In the genomic region with DNA sequence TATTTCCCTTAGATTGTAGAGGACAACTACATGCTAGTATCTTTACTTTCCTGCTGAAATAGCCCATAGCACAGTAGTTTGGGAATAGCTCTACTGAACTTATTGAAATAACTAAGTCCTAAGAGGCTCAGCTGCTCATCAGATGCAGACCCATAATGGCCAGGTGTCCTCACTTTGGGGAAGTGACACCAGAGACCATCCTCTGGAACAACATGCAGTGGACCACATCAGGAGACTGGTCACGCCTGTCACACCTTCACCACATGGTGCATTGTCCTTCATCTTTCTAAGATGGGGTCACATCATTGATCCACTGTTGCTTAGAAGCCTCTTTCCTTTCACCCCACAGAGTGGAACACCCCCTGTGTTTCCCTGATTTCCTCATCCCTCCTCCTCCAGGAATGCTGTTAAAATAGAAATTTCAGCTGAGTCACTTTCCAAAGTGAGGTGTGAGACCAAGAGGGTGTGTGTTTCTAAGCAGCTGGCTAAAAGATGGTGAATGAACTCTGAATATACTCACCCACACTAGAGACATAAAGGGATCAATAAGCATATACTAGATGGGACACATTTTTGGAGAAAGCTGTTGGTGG, we compare ENCODE assay signal across 24 cellular contexts.
DNase-seq lines count a peak whose midpoint lies in the region; ATAC-seq, FAIRE-seq and TF ChIP-seq lines count a peak whose summit lies in the region.
"Had no signal": no experiment of that assay in that cellular context is flagged by ENCODE, and none has a peak within 500 bp of the region (broad histone marks: within the 10 kb centered on the region; RNA-seq: fewer than 3 reads in every experiment).

No MANE protein-coding gene starts in this region.

- DNase-seq in GM12865 (ENCODE audit: low read depth) (peak; percentile 28), GM12878 (ENCODE audit: low read depth, low spot score) (no peak), omental fat pad (ENCODE audit: low spot score) (no peak), GM13976 (ENCODE audit: low spot score) (no peak), NCI-H2107 treated with DMSO at 0.1 percent for 48 hours (lab: John Stamatoyannopoulos, UW; ENCODE audit: unreplicated experiment) (no peak), NCI-H2029 treated with DMSO at 0.1 percent for 48 hours (lab: John Stamatoyannopoulos, UW) (no peak)
- DNase-seq: CD4-positive, alpha-beta T cell; HCEC 1CT; NCI-H1092 treated with DMSO at 0.1 percent for 48 hours; NCI-H1436; NCI-H187; NCI-H446; NCI-H526; NCI-H82; OCI-M1; SK-N-SH; T-helper 17 cell had no signal

- no peak overlapping the region for H2AFZ ChIP-seq in GM12878 (ENCODE audit: control insufficient read depth, low read depth, low read length)

- H4K20me1 ChIP-seq in GM12878 (ENCODE audit: control insufficient read depth, insufficient read depth) = no peaks in the 10 kb centered on the region
- H4K20me1 ChIP-seq: BLaER1 treated with 17β-estradiol and CSF1 and Interleukin-3, amounts not matched to agents 10 nM and 100 nM had no signal

- TF ChIP-seq EP300 in GM12878 (IDR thresholded peaks at IDR 0.05; ENCODE audit: borderline replicate concordance in 1 of 2, control insufficient read depth in 1 of 2, low read depth in 2 of 2, low read length in 2 of 2) = 0 out of 4 replicates have a peak, but pooled peaks of 1 of the 2 experiments have one; percentile 10

- CTCF ChIA-PET in GM12878 (lab: Yijun Ruan, JAX) = interaction anchor here (1.0 to 14.1 kb wide), 7 partner anchors 10 to 193 kb away, joined by 3 to 243 read pairs (median 6); no protein-coding TSS in a partner anchor

- TF ChIP-seq CTCF in GM12865 (IDR thresholded peaks at IDR 0.05; ENCODE audit: insufficient read depth, low read depth, low read length, missing control alignments) (no peak), GM12878 (IDR thresholded peaks at IDR 0.05 in 2 of 3, conservative IDR thresholded peaks at IDR 0.05 in 1 of 3; ENCODE audit: control insufficient read depth in 2 of 3, extremely low read depth in 1 of 3, insufficient read depth in 1 of 3, low read depth in 3 of 3, low read length in 3 of 3) (no peak), omental fat pad (IDR thresholded peaks at IDR 0.05) (no peak), GM13976 (IDR thresholded peaks at IDR 0.05; ENCODE audit: borderline replicate concordance, control extremely low read depth, extremely low read depth, insufficient read depth, missing control alignments) (no peak)

- in situ Hi-C loops in GM12878 (cut with MboI) = no loop called here
- in situ Hi-C loops in GM13976 (cut with MboI; ENCODE audit: low sequenced_read_pairs, unreplicated experiment) = no loop called here

- no peak overlapping the region for H3K4me3 ChIP-seq in GM12865 (ENCODE audit: low read depth, low read length)
- H3K4me3 ChIP-seq in GM12878 = no peak overlapping the region
- H3K4me3 ChIP-seq: BLaER1 treated with 17β-estradiol and CSF1 and Interleukin-3, amounts not matched to agents 10 nM and 100 nM had no signal

- H3K27me3 ChIP-seq in GM12878 (replicated peaks in 1 of 2; ENCODE audit: control insufficient read depth in 2 of 2, insufficient read depth in 2 of 2, low read length in 1 of 2) = no peaks in the 10 kb centered on the region
- H3K27me3 ChIP-seq: BLaER1 treated with 17β-estradiol and CSF1 and Interleukin-3, amounts not matched to agents 10 nM and 100 nM had no signal

- RAD21 ChIA-PET in GM12878 (lab: Charles Lee; ENCODE audit: unreplicated experiment) = interaction anchor here (0.6 to 14.0 kb wide), 6 partner anchors 8 to 539 kb away, joined by 3 to 276 read pairs (median 6); no protein-coding TSS in a partner anchor

- H3K9me3 ChIP-seq in GM12878 (replicated peaks; ENCODE audit: control insufficient read depth, insufficient read depth, low read length) = no peaks in the 10 kb centered on the region
- H3K9me3 ChIP-seq: BLaER1 treated with 17β-estradiol and CSF1 and Interleukin-3, amounts not matched to agents 10 nM and 100 nM; SK-N-SH had no signal

- no peak overlapping the region for H3K27ac ChIP-seq in GM12878 (ENCODE audit: control insufficient read depth, insufficient read depth)
- H3K27ac ChIP-seq: BLaER1 treated with 17β-estradiol and CSF1 and Interleukin-3, amounts not matched to agents 10 nM and 100 nM; KMS-11 had no signal

- no peak for TF ChIP-seq RAD21 in GM12878 (IDR thresholded peaks at IDR 0.05; ENCODE audit: insufficient read depth, low read depth, low read length)

- SMC1A ChIA-PET in GM12878 (lab: Charles Lee; ENCODE audit: uncharacterized antibody, unreplicated experiment) = interaction anchor here (1.6 to 14.2 kb wide), 4 partner anchors 9 to 192 kb away, joined by 4 to 360 read pairs (median 30); no protein-coding TSS in a partner anchor

- POLR2A ChIA-PET in GM12878 (lab: Charles Lee) = interaction anchor here (0.7 to 1.9 kb wide), 5 partner anchors 10 to 54 kb away, joined by 3 to 8 read pairs (median 4); no protein-coding TSS in a partner anchor

- H3K4me1 ChIP-seq in GM12878 (ENCODE audit: control insufficient read depth, insufficient read depth, low read length) = peaks cover 17% of the 10 kb centered on the region
- H3K4me1 ChIP-seq: BLaER1 treated with 17β-estradiol and CSF1 and Interleukin-3, amounts not matched to agents 10 nM and 100 nM had no signal

- intact Hi-C loops in GM12878 (cut with micrococcal nuclease; ENCODE audit: unreplicated experiment) = no loop called here

- WGBS in GM12878 (ENCODE audit: insufficient coverage, insufficient replicate concordance, low lambda C conversion rate, missing lambda C conversion rate) = 0% methylated on average over 1 of the region's 1 CpG

- no peak for FAIRE-seq in GM12878 (lab: Jason Lieb, UNC)
- FAIRE-seq: A204.1, D721Med, H1 had no signal

- ATAC-seq in GM21360 (IDR thresholded peaks at IDR 0.05; ENCODE audit: unreplicated experiment) (peak; percentile 51), GM12878 (peak; percentile 68), omental fat pad (ENCODE audit: low FRiP score) (peak; percentile 27), HG02981 (IDR thresholded peaks at IDR 0.05; ENCODE audit: unreplicated experiment) (no peak)
- ATAC-seq: T-helper 17 cell had no signal

- no peaks in the 10 kb centered on the region for H3K79me2 ChIP-seq in GM12878 (ENCODE audit: control insufficient read depth, insufficient read depth, low read length)

- TF ChIP-seq POLR2A in GM12878 (IDR thresholded peaks at IDR 0.05; ENCODE audit: low read depth, low read length) = no peak

- no peak overlapping the region for H3K4me2 ChIP-seq in GM12878 (ENCODE audit: control insufficient read depth, insufficient read depth)
- H3K4me2 ChIP-seq: BLaER1 treated with 17β-estradiol and CSF1 and Interleukin-3, amounts not matched to agents 10 nM and 100 nM; KMS-11; SK-N-SH had no signal

- no TSS peak for BruUV-seq in GM12878 (replicated peaks; lab: Mats Ljungman, UMichigan)

- H3K36me3 ChIP-seq in GM12878 (ENCODE audit: control insufficient read depth in 2 of 2, insufficient read depth in 2 of 2, low read length in 1 of 2) = no peaks in the 10 kb centered on the region
- H3K36me3 ChIP-seq: BLaER1 treated with 17β-estradiol and CSF1 and Interleukin-3, amounts not matched to agents 10 nM and 100 nM had no signal

- H3K9ac ChIP-seq in GM12878 (ENCODE audit: control insufficient read depth, insufficient read depth, low read length) = no peak overlapping the region
- H3K9ac ChIP-seq: BLaER1 treated with 17β-estradiol and CSF1 and Interleukin-3, amounts not matched to agents 10 nM and 100 nM; KMS-11; SK-N-SH had no signal

TF ChIP-seq in GM12878, 131 proteins besides CTCF, POLR2A, EP300 and RAD21 (continues in another document):
- TF ChIP-seq, protein P1, sequence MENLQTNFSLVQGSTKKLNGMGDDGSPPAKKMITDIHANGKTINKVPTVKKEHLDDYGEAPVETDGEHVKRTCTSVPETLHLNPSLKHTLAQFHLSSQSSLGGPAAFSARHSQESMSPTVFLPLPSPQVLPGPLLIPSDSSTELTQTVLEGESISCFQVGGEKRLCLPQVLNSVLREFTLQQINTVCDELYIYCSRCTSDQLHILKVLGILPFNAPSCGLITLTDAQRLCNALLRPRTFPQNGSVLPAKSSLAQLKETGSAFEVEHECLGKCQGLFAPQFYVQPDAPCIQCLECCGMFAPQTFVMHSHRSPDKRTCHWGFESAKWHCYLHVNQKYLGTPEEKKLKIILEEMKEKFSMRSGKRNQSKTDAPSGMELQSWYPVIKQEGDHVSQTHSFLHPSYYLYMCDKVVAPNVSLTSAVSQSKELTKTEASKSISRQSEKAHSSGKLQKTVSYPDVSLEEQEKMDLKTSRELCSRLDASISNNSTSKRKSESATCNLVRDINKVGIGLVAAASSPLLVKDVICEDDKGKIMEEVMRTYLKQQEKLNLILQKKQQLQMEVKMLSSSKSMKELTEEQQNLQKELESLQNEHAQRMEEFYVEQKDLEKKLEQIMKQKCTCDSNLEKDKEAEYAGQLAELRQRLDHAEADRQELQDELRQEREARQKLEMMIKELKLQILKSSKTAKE (IDR thresholded peaks at IDR 0.05; ENCODE audit: low read depth, poor library complexity, severe bottlenecking) = no peak
- TF ChIP-seq PAX5 (IDR thresholded peaks at IDR 0.05; ENCODE audit: borderline replicate concordance, low read depth, low read length) = peak; percentile 67; the same call in 1 of the 2 replicates
- TF ChIP-seq IKZF2 (IDR thresholded peaks at IDR 0.05) = peak; percentile 45 to 47; a peak in 2 of 4 replicates
- TF ChIP-seq, protein P2, sequence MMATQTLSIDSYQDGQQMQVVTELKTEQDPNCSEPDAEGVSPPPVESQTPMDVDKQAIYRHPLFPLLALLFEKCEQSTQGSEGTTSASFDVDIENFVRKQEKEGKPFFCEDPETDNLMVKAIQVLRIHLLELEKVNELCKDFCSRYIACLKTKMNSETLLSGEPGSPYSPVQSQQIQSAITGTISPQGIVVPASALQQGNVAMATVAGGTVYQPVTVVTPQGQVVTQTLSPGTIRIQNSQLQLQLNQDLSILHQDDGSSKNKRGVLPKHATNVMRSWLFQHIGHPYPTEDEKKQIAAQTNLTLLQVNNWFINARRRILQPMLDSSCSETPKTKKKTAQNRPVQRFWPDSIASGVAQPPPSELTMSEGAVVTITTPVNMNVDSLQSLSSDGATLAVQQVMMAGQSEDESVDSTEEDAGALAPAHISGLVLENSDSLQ (IDR thresholded peaks at IDR 0.05) = peak; percentile 9; the same call in 1 of the 2 replicates
- no peak for TF ChIP-seq EZH2 (IDR thresholded peaks at IDR 0.05; ENCODE audit: borderline replicate concordance, control insufficient read depth, low read depth, low read length)
- TF ChIP-seq CBFB (IDR thresholded peaks at IDR 0.05; ENCODE audit: low read depth) = no peak
- no peak for TF ChIP-seq TCF7 (IDR thresholded peaks at IDR 0.05; ENCODE audit: borderline replicate concordance)
- TF ChIP-seq POLR2AphosphoS2 (IDR thresholded peaks at IDR 0.05; ENCODE audit: low read depth, low read length) = no peak
- TF ChIP-seq IKZF1 (conservative IDR thresholded peaks at IDR 0.05) = peak; percentile 55; the same call in 1 of the 2 replicates
- peak; percentile 46; the same call in 1 of the 2 replicates for TF ChIP-seq TCF3 (IDR thresholded peaks at IDR 0.05; ENCODE audit: borderline replicate concordance, insufficient read depth, low read depth, low read length)
- peak; percentile 48 for TF ChIP-seq RUNX3 (IDR thresholded peaks at IDR 0.05; ENCODE audit: low read length)
- TF ChIP-seq POLR2AphosphoS5 (IDR thresholded peaks at IDR 0.05; ENCODE audit: low read length) = no peak
- TF ChIP-seq TCF12 (IDR thresholded peaks at IDR 0.05; ENCODE audit: low read depth, low read length) = peak; percentile 75; the same call in 1 of the 2 replicates
